Comparison of ENCODE assay signal across 23 cellular contexts in the genomic region with DNA sequence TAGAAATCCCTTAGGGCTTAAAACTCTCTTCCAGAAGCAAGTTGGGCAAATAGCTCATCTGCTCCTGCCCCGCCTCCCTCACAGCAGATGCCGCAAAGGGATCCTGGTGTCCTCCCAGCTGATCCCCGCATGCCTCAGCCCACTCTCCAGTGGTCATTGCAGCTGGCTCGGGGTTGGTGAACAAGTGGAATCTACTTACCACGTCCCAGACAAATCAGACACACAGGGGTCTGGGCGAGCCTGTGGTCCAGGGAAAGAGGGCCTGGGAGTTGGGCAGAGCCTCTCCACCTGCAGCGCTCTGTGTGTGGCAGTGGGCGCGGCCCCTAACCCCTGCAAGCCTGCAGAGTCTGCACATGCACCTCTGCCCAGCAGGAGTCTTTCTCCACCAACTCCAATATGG. TPM values are rescaled to one million over a fixed set of nuclear protein-coding genes. Genes with fewer than 3 reads are reported as not detected.
"Had no signal": no experiment of that assay in that cellular context is flagged by ENCODE, and none has a peak within 500 bp of the region (broad histone marks: within the 10 kb centered on the region; RNA-seq: fewer than 3 reads in every experiment).

No MANE protein-coding gene starts in this region.

- H3K27ac ChIP-seq: cardiac muscle cell, right atrium auricular region, transverse colon, vagina had no signal

- H3K9me3 ChIP-seq: prostate gland, right atrium auricular region, transverse colon, vagina had no signal

- H3K4me3 ChIP-seq: cardiac muscle cell, dorsolateral prefrontal cortex, lung, prostate gland, right atrium auricular region, transverse colon, vagina had no signal

- H3K36me3 ChIP-seq: right atrium auricular region, transverse colon, vagina had no signal

- FAIRE-seq: islet of Langerhans had no signal

- H3K27me3 Mint-ChIP-seq: activated CD4-positive, alpha-beta T cell treated with anti-CD3 and anti-CD28 coated beads, Interleukin-2, amount 10 ng/mL, durations not matched to agents 24 days and 14 days; activated CD8-positive, alpha-beta T cell treated with anti-CD3 and anti-CD28 coated beads for 36 hours; activated naive CD8-positive, alpha-beta T cell treated with anti-CD3 and anti-CD28 coated beads for 36 hours; activated T-helper 17 cell treated with anti-CD3 and anti-CD28 coated beads, Interleukin-2, amount 50 U/mL, for 72 hours; stimulated activated naive CD8-positive, alpha-beta T cell treated with anti-CD3 and anti-CD28 coated beads, Interleukin-15, Interleukin-2, amounts not matched to agents 100 ng/mL and 50 ng/mL, for 24 hours had no signal

- H3K4me1 Mint-ChIP-seq: activated CD4-positive, alpha-beta T cell treated with anti-CD3 and anti-CD28 coated beads, Interleukin-2, amount 10 ng/mL, durations not matched to agents 24 days and 14 days; activated naive CD8-positive, alpha-beta T cell treated with anti-CD3 and anti-CD28 coated beads for 36 hours; activated T-helper 17 cell treated with anti-CD3 and anti-CD28 coated beads, Interleukin-2, amount 50 U/mL, for 72 hours; mesothelial cell of epicardium had no signal

- H3K4me3 Mint-ChIP-seq: activated CD4-positive, alpha-beta T cell treated with anti-CD3 and anti-CD28 coated beads, Interleukin-2, amount 10 ng/mL, durations not matched to agents 24 days and 14 days; activated CD8-positive, alpha-beta T cell treated with anti-CD3 and anti-CD28 coated beads for 36 hours; activated naive CD8-positive, alpha-beta T cell treated with anti-CD3 and anti-CD28 coated beads for 36 hours; activated T-helper 17 cell treated with anti-CD3 and anti-CD28 coated beads, Interleukin-2, amount 50 U/mL, for 72 hours; mesothelial cell of epicardium; stimulated activated naive CD8-positive, alpha-beta T cell treated with anti-CD3 and anti-CD28 coated beads, Interleukin-15, Interleukin-2, amounts not matched to agents 100 ng/mL and 50 ng/mL, for 24 hours; T-helper 2 cell treated with Interferon-gamma antibody and Interleukin-4, amounts not matched to agents 5 μg/mL and 100 μg/mL, for 36 hours had no signal

- H3K27me3 ChIP-seq: cardiac muscle cell, dorsolateral prefrontal cortex, right atrium auricular region, transverse colon, vagina had no signal

- H3K9me3 Mint-ChIP-seq: activated CD4-positive, alpha-beta T cell treated with anti-CD3 and anti-CD28 coated beads, Interleukin-2, amount 10 ng/mL, durations not matched to agents 24 days and 14 days; activated CD8-positive, alpha-beta T cell treated with anti-CD3 and anti-CD28 coated beads for 36 hours; activated naive CD8-positive, alpha-beta T cell treated with anti-CD3 and anti-CD28 coated beads for 36 hours; activated T-helper 17 cell treated with anti-CD3 and anti-CD28 coated beads, Interleukin-2, amount 50 U/mL, for 72 hours; mesothelial cell of epicardium; stimulated activated naive CD8-positive, alpha-beta T cell treated with anti-CD3 and anti-CD28 coated beads, Interleukin-15, Interleukin-2, amounts not matched to agents 100 ng/mL and 50 ng/mL, for 24 hours; T-helper 2 cell treated with Interferon-gamma antibody and Interleukin-4, amounts not matched to agents 5 μg/mL and 100 μg/mL, for 36 hours had no signal

- DNase-seq: activated CD4-positive, alpha-beta T cell treated with anti-CD3 and anti-CD28 coated beads, Interleukin-2, amount 10 ng/mL, durations not matched to agents 24 days and 14 days; activated CD8-positive, alpha-beta T cell treated with anti-CD3 and anti-CD28 coated beads for 36 hours; activated naive CD4-positive, alpha-beta T cell; activated naive CD8-positive, alpha-beta T cell treated with anti-CD3 and anti-CD28 coated beads for 36 hours; activated T-cell treated with anti-CD3 and anti-CD28 coated beads, Interleukin-2, amount 50 U/mL, for 1 hour; amniotic stem cell; dorsolateral prefrontal cortex; foreskin fibroblast; hippocampal formation; left colon; stimulated activated CD4-positive, alpha-beta T cell treated with anti-CD3 and anti-CD28 coated beads, Interleukin-2, amount 100 ng/mL, for 24 hours; transverse colon had no signal

- H3K36me3 Mint-ChIP-seq: activated naive CD8-positive, alpha-beta T cell treated with anti-CD3 and anti-CD28 coated beads for 36 hours had no signal

- H3K27ac Mint-ChIP-seq: activated CD4-positive, alpha-beta T cell treated with anti-CD3 and anti-CD28 coated beads, Interleukin-2, amount 10 ng/mL, durations not matched to agents 24 days and 14 days; activated CD8-positive, alpha-beta T cell treated with anti-CD3 and anti-CD28 coated beads for 36 hours; activated naive CD8-positive, alpha-beta T cell treated with anti-CD3 and anti-CD28 coated beads for 36 hours; activated T-helper 17 cell treated with anti-CD3 and anti-CD28 coated beads, Interleukin-2, amount 50 U/mL, for 72 hours; mesothelial cell of epicardium; stimulated activated naive CD8-positive, alpha-beta T cell treated with anti-CD3 and anti-CD28 coated beads, Interleukin-15, Interleukin-2, amounts not matched to agents 100 ng/mL and 50 ng/mL, for 24 hours; T-helper 2 cell treated with Interferon-gamma antibody and Interleukin-4, amounts not matched to agents 5 μg/mL and 100 μg/mL, for 36 hours had no signal

RNA-seq across cellular contexts. Expression of gene C19orf33, which starts 10.8 kb away (rescaled TPM):
- polyA plus RNA-seq: neural cell had no signal

RNA-seq across cellular contexts. Expression of gene KCNK6, which starts 26.4 kb away (rescaled TPM):
- polyA plus RNA-seq: neural cell had no signal

RNA-seq across cellular contexts. Expression of gene PPP1R14A, which starts 37.1 kb away (rescaled TPM):
- polyA plus RNA-seq: neural cell had no signal
